Comparison of ENCODE assay signal across 8 cellular contexts in genomic region chr17:75764417-75764710, GRCh38. TPM values are rescaled to one million over a fixed set of nuclear protein-coding genes. Genes with fewer than 3 reads are reported as not detected.
A peak's percentile ranks its signal among the peaks of the same experiment; 100 is the strongest.
DNase-seq lines count a peak whose midpoint lies in the region; ATAC-seq and TF ChIP-seq lines count a peak whose summit lies in the region.

No MANE protein-coding gene starts in this region.

- ATAC-seq in HG02840 (IDR thresholded peaks at IDR 0.05; ENCODE audit: low FRiP score, unreplicated experiment), result no peak
- ATAC-seq in HG03439 (IDR thresholded peaks at IDR 0.05; ENCODE audit: unreplicated experiment), result no peak

- no peak overlapping the region for H3K27ac Mint-ChIP-seq in nephron

- H3K9me3 ChIP-seq in BE2C, result no peaks in the 10 kb centered on the region

- DNase-seq in BE2C (no peak), LNCaP clone FGC (ENCODE audit: low read depth) (no peak), coronary artery (ENCODE audit: low spot score) (peak; percentile 71), erythroblast (lab: John Stamatoyannopoulos, UW) (no peak)
- no peak for DNase-seq in stimulated activated CD4-positive, alpha-beta T cell treated with anti-CD3 and anti-CD28 coated beads, Interleukin-2, amount 100 ng/mL, for 24 hours

- H3K36me3 Mint-ChIP-seq in nephron (ENCODE audit: low read depth), result no peaks in the 10 kb centered on the region

- H3K4me1 ChIP-seq in BE2C, result peaks cover 3% of the 10 kb centered on the region; the same call in 1 of the 2 replicates

- H3K4me3 ChIP-seq in BE2C (ENCODE audit: low read depth, low read length), result peak overlapping the region; percentile 71
- H3K4me3 ChIP-seq in LNCaP clone FGC (ENCODE audit: low read depth, low read length), result peak overlapping the region; percentile 59
- H3K4me3 ChIP-seq in coronary artery, result peak overlapping the region; percentile 80

- H3K27ac ChIP-seq in coronary artery, result peak overlapping the region; percentile 78 to 92

- TF ChIP-seq CTCF in BE2C (IDR thresholded peaks at IDR 0.05; ENCODE audit: low read depth, low read length), result no peak
- no peak for TF ChIP-seq CTCF in LNCaP clone FGC (IDR thresholded peaks at IDR 0.05; ENCODE audit: control insufficient read depth, extremely low read depth, insufficient read depth)
- TF ChIP-seq CTCF in coronary artery (IDR thresholded peaks at IDR 0.05), result peak; percentile 50
- peak in 1 of 3 experiments; percentile 15 for TF ChIP-seq CTCF in nephron (IDR thresholded peaks at IDR 0.05; ENCODE audit: unreplicated experiment in 3 of 3)

- TF ChIP-seq POLR2A in erythroblast (IDR thresholded peaks at IDR 0.05; ENCODE audit: low read length), result no peak

- no peaks in the 10 kb centered on the region for H3K36me3 ChIP-seq in BE2C

- H3K4me3 Mint-ChIP-seq in nephron, result peak overlapping the region; percentile 63 to 77 (median 74)

- no peaks in the 10 kb centered on the region for H3K27me3 Mint-ChIP-seq in nephron (ENCODE audit: low read depth)

- H3K27me3 ChIP-seq in BE2C, result no peaks in the 10 kb centered on the region

- peaks cover 6% of the 10 kb centered on the region for H3K4me1 Mint-ChIP-seq in nephron

- no peaks in the 10 kb centered on the region for H3K9me3 Mint-ChIP-seq in nephron

RNA-seq across cellular contexts. Expression of gene GALK1, which starts 0.6 kb away (rescaled TPM):
- polyA plus RNA-seq in BE2C (2012; ENCODE audit: insufficient read depth, insufficient read length, low read depth), result 20.7 TPM

RNA-seq across cellular contexts. Expression of gene UNK, which starts 20.2 kb away (rescaled TPM):
- polyA plus RNA-seq in BE2C (2012; ENCODE audit: insufficient read depth, insufficient read length, low read depth), result 27.3 TPM

RNA-seq across cellular contexts. Expression of gene ITGB4, which starts 43.1 kb away (rescaled TPM):
- 2.8 TPM for polyA plus RNA-seq in BE2C (2012; ENCODE audit: insufficient read depth, insufficient read length, low read depth)
